ENCODE assay signal across 1 cellular context in the genomic region with DNA sequence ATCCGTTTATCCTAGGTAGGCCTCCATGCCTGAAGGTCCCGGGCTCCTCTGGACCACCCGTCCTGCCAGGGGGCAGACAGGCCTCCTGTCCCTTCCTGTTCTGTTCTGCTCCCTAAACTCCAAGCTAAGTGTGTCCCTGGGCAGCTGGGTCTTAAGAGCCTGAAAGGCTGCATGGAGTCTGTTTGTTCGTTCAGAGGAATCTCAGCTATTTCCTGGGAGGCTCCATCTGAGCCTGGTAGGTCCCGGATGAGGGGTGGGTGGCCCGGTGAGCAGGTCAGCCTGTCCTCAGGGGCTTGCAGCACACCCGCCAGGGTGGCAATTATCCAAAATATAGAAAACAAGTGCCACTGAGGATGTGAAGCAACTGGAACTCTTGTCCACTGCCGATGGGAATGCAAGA.
TF ChIP-seq lines count a peak whose summit lies in the region.

No MANE protein-coding gene starts in this region.

TF ChIP-seq in HEK293, 187 proteins besides CTCF, POLR2A, EP300 and RAD21 (continued from another document):
- TF ChIP-seq, protein P1, sequence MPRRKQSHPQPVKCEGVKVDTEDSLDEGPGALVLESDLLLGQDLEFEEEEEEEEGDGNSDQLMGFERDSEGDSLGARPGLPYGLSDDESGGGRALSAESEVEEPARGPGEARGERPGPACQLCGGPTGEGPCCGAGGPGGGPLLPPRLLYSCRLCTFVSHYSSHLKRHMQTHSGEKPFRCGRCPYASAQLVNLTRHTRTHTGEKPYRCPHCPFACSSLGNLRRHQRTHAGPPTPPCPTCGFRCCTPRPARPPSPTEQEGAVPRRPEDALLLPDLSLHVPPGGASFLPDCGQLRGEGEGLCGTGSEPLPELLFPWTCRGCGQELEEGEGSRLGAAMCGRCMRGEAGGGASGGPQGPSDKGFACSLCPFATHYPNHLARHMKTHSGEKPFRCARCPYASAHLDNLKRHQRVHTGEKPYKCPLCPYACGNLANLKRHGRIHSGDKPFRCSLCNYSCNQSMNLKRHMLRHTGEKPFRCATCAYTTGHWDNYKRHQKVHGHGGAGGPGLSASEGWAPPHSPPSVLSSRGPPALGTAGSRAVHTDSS (tag by site-specific recombination; IDR thresholded peaks at IDR 0.05): no peak
- TF ChIP-seq ZNF571 (tag by site-specific recombination; IDR thresholded peaks at IDR 0.05): no peak
